Comparison of ENCODE assay signal across 8 cellular contexts in the genomic region with DNA sequence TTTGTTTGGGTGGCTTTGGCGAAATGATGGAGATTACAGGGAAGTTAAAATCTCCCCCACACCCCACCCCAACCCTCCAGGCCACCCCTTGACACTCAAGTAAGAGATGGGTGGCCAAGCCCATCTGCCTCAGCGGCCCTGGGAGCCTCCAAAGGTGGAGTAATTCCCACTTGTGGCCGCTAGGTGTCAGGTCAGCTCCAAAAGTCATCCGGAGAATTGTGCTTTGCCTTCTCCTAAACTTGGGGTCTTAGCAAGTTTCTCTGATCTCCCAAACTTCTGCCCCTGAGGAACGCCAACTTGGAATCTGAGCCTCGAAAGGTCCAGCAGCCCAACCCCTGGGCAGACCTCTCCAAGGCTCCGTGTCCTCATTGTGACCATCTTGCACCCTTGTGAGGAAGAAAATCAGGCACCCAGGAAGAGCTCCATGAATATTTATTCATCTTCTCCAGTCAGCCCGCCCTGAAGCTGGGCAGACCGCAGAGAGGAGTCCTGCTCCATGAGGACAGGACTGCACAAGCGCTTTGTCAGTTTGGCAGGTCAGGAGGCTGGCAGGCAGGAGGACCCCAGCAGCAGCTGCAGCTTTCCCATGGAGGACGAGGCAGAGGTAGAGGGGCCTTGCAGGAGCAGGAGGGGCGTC.
DNase-seq lines count a peak whose midpoint lies in the region; ATAC-seq lines count a peak whose summit lies in the region.

No MANE protein-coding gene starts in this region.

- DNase-seq in activated gamma-delta T cell treated with Interleukin-2 at 50 U/mL for 16 hours: peak; percentile 70
- no peak for DNase-seq in activated gamma-delta T cell (lab: John Stamatoyannopoulos, UW)
- DNase-seq in NCI-H2227 treated with DMSO at 0.1 percent for 48 hours (lab: John Stamatoyannopoulos, UW): peak; percentile 59
- peak; percentile 69 to 73 for DNase-seq in activated CD4-positive, alpha-beta T cell treated with anti-CD3 and anti-CD28 coated beads, Interleukin-2, amount 50 U/mL, for 48 hours
- peak; percentile 77 for DNase-seq in ecto neural progenitor cell (ENCODE audit: low spot score)
- DNase-seq in midbrain (lab: John Stamatoyannopoulos, UW): peak; percentile 39
- DNase-seq in stimulated activated CD8-positive, alpha-beta memory T cell treated with anti-CD3 and anti-CD28 coated beads, Interleukin-4, amount 100 ng/mL, for 48 hours: peak; percentile 80

- no peak for ATAC-seq in HG03097 (IDR thresholded peaks at IDR 0.05; ENCODE audit: low FRiP score, unreplicated experiment)
